In the genomic region with DNA sequence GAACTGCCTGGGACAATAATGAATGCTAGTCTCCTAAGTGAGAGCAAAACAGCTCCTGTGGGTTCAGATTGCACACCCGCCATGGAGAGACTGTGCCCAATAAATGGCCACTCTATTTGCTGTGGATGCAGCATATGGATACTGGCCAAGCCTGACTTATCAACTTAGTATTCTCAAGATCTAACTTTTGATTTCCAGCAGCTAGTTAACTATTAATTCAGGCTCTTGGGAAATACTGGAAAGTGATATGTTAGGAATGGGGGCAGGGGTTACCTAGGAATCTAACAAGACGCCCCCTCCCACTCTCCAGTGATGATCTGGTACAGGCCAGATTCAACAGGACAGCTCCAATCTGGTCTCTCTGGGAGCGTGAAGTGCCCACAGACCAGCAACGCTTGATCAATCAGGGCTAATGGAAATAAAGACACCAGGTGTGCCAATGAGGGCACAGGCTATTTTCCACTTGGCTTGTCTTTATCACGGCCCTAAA, we compare ENCODE assay signal across 18 cellular contexts.
DNase-seq lines count a peak whose midpoint lies in the region; ATAC-seq and TF ChIP-seq lines count a peak whose summit lies in the region.
"Had no signal": no experiment of that assay in that cellular context is flagged by ENCODE, and none has a peak within 500 bp of the region (broad histone marks: within the 10 kb centered on the region; RNA-seq: fewer than 3 reads in every experiment).

No MANE protein-coding gene starts in this region.

- H3K36me3 ChIP-seq in body of pancreas (replicated peaks in 1 of 2; ENCODE audit: insufficient read depth in 1 of 2, low read depth in 2 of 2) (peaks cover 10 to 26% of the 10 kb centered on the region in 2 donors), left lung (peaks cover 6 to 98% of the 10 kb centered on the region in 2 donors), spleen (peaks cover 12 to 100% (median 98%) of the 10 kb centered on the region in 6 donors)

- H3K27me3 ChIP-seq in body of pancreas (no peaks in the 10 kb centered on the region), left lung (no peaks in the 10 kb centered on the region), spleen (replicated peaks in 1 of 7) (no peaks in the 10 kb centered on the region)

- CTCF ChIA-PET in GM10248 (lab: Yijun Ruan, JAX): interaction anchor here (0.8 to 2.6 kb wide), 5 partner anchors 8 to 173 kb away, joined by 3 to 6 read pairs (median 4); no protein-coding TSS in a partner anchor

- no peak overlapping the region for H3K4me3 Mint-ChIP-seq in stimulated activated naive CD8-positive, alpha-beta T cell treated with anti-CD3 and anti-CD28 coated beads, Interleukin-15, amount 100 ng/mL, for 72 hours
- H3K4me3 Mint-ChIP-seq: GM23338, WTC11 had no signal

- H3K9me3 Mint-ChIP-seq in stimulated activated naive CD8-positive, alpha-beta T cell treated with anti-CD3 and anti-CD28 coated beads, Interleukin-15, amount 100 ng/mL, for 72 hours: no peaks in the 10 kb centered on the region
- H3K9me3 Mint-ChIP-seq: GM23338, WTC11 had no signal

- DNase-seq in Caki2 (ENCODE audit: low read depth) (peak; percentile 77), body of pancreas (peak in 2 of 4 donors; percentile 63 to 70), left lung (no peak), spleen (no peak), germinal center (ENCODE audit: low spot score) (no peak), GM10248 (ENCODE audit: extremely low spot score) (no peak)
- no peak for DNase-seq in stimulated activated naive CD8-positive, alpha-beta T cell treated with anti-CD3 and anti-CD28 coated beads, Interleukin-15, amount 100 ng/mL, for 72 hours
- DNase-seq: activated gamma-delta T cell, AML-193, DMS79, MM.1S, NCI-H2081, SW 1271 had no signal

- H3K27ac ChIP-seq in body of pancreas: peak overlapping the region; percentile 52 to 84 (median 74)
- H3K27ac ChIP-seq in left lung: peak overlapping the region; percentile 74 to 92
- peak overlapping the region in 6 of 8 donors; percentile 73 to 86 (median 82) for H3K27ac ChIP-seq in spleen
- H3K27ac ChIP-seq: thoracic aorta had no signal

- no peak overlapping the region for H3K4me3 ChIP-seq in body of pancreas
- H3K4me3 ChIP-seq in left lung: peak overlapping the region in 1 of 2 donors; percentile 41
- H3K4me3 ChIP-seq in spleen: peak overlapping the region in 1 of 8 donors; percentile 48
- H3K4me3 ChIP-seq: GM23338, thoracic aorta had no signal

- no peaks in the 10 kb centered on the region for H3K27me3 Mint-ChIP-seq in stimulated activated naive CD8-positive, alpha-beta T cell treated with anti-CD3 and anti-CD28 coated beads, Interleukin-15, amount 100 ng/mL, for 72 hours

- TF ChIP-seq POLR2A in body of pancreas (IDR thresholded peaks at IDR 0.05) (no peak), spleen (IDR thresholded peaks at IDR 0.05) (no peak)

- in situ Hi-C loops in Caki2 (cut with HindIII; ENCODE audit: low pct_unique_long_range_greater_than_20kb, low sequenced_read_pairs): no loop called here

- H3K9me3 ChIP-seq in body of pancreas (no peaks in the 10 kb centered on the region), left lung (no peaks in the 10 kb centered on the region), spleen (no peaks in the 10 kb centered on the region)
- H3K9me3 ChIP-seq: thoracic aorta had no signal

- TF ChIP-seq CTCF in body of pancreas (IDR thresholded peaks at IDR 0.05) (no peak), left lung (IDR thresholded peaks at IDR 0.05) (no peak), spleen (IDR thresholded peaks at IDR 0.05 in 8 of 11, conservative IDR thresholded peaks at IDR 0.05 in 3 of 11) (no peak), GM10248 (IDR thresholded peaks at IDR 0.05; ENCODE audit: control extremely low read depth, extremely low read depth, low read depth, missing control alignments) (no peak)

- no peak overlapping the region for H3K27ac Mint-ChIP-seq in stimulated activated naive CD8-positive, alpha-beta T cell treated with anti-CD3 and anti-CD28 coated beads, Interleukin-15, amount 100 ng/mL, for 72 hours
- H3K27ac Mint-ChIP-seq: GM23338, WTC11 had no signal

- WGBS in body of pancreas, 2 donors: 38 to 53% methylated on average over 5 of the region's 5 CpGs
- WGBS in spleen, 5 donors: 79 to 91% (median 87%) methylated on average over 5 of the region's 5 CpGs

- POLR2A ChIA-PET in GM10248 (lab: Yijun Ruan, JAX): no interaction called here

- ATAC-seq in body of pancreas (peak; percentile 52), left lung (peak; percentile 36), GM18909 (IDR thresholded peaks at IDR 0.05; ENCODE audit: poor library complexity, unreplicated experiment) (no peak)
- no peak for ATAC-seq in stimulated activated naive CD8-positive, alpha-beta T cell treated with anti-CD3 and anti-CD28 coated beads, Interleukin-15, amount 100 ng/mL, for 72 hours
- ATAC-seq: GM23338, Panc1, WTC11 had no signal

- intact Hi-C loops in body of pancreas (cut with DNase I): loop anchor here (10.0 kb wide), 1 partner anchor 65 kb away; no protein-coding TSS in a partner anchor
- intact Hi-C loops in left lung (cut with DNase I): no loop called here
- intact Hi-C loops in spleen (cut with DNase I; ENCODE audit: low total_unique reads): no loop called here

- H3K4me1 ChIP-seq in body of pancreas: peaks cover 43% of the 10 kb centered on the region
- H3K4me1 ChIP-seq in left lung: peaks cover 11 to 52% of the 10 kb centered on the region in 2 donors
- peaks cover 0 to 56% (median 29%) of the 10 kb centered on the region in 6 donors for H3K4me1 ChIP-seq in spleen

- H3K4me1 Mint-ChIP-seq in stimulated activated naive CD8-positive, alpha-beta T cell treated with anti-CD3 and anti-CD28 coated beads, Interleukin-15, amount 100 ng/mL, for 72 hours: peaks cover 22% of the 10 kb centered on the region
- H3K4me1 Mint-ChIP-seq: GM23338, WTC11 had no signal

Comparison
In these comparisons a context has a peak if more than half of its experiments do, and no peak if none do; other contexts are left out.
1. ATAC-seq: peak in body of pancreas (single experiment) and left lung (single experiment); none in GM18909 (single experiment) and stimulated activated naive CD8-positive, alpha-beta T cell treated with anti-CD3 and anti-CD28 coated beads, Interleukin-15, amount 100 ng/mL, for 72 hours (single experiment).
2. Peak in every context shown above with its lines, with median percentiles within 50 percentile points of each other: H3K27ac ChIP-seq.